Comparison of ENCODE assay signal across 1 cellular context in genomic region chr15:44159492-44159891, GRCh38.
TF ChIP-seq lines count a peak whose summit lies in the region.

No MANE protein-coding gene starts in this region.

TF ChIP-seq in IMR-90, 13 proteins besides CTCF, POLR2A, EP300 and RAD21:
- TF ChIP-seq CHD1 (IDR thresholded peaks at IDR 0.05; ENCODE audit: low read depth, low read length) (no peak), NFE2L2 (IDR thresholded peaks at IDR 0.05; ENCODE audit: low read depth, low read length) (no peak), RFX5 (IDR thresholded peaks at IDR 0.05; ENCODE audit: low read depth, low read length) (no peak), USF2 (IDR thresholded peaks at IDR 0.05; ENCODE audit: low read depth, low read length) (no peak), FOS (IDR thresholded peaks at IDR 0.05; ENCODE audit: low read depth, low read length) (no peak), ELK1 (IDR thresholded peaks at IDR 0.05; ENCODE audit: borderline replicate concordance, low read depth, low read length) (no peak), CEBPB (IDR thresholded peaks at IDR 0.05; ENCODE audit: low read depth, low read length) (no peak), MAFK (IDR thresholded peaks at IDR 0.05; ENCODE audit: low read depth, low read length) (no peak)
TF ChIP-seq in IMR-90: peak in this region for 0.
